16 cellular contexts compared by ENCODE assay signal in the genomic region with DNA sequence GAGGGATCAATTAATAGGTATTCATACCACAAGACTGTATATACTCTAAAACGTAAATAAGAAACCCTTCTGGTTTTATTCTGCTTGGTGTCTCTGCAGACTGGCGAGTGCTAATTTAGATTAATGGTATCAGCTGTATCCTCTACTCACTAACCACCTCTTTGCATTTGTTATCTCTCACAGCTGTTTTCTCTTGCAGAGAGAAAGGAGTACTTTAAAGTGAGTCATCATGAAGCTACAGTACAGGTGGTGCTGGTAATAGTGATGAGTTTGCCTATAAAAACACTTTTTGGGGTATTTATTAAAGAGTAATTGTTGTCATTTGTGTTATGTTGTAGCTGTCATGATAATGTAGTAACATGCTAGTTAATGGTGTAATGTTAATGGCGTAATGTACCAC.
DNase-seq lines count a peak whose midpoint lies in the region; ATAC-seq and TF ChIP-seq lines count a peak whose summit lies in the region.
"Had no signal": no experiment of that assay in that cellular context is flagged by ENCODE, and none has a peak within 500 bp of the region (broad histone marks: within the 10 kb centered on the region; RNA-seq: fewer than 3 reads in every experiment).

No MANE protein-coding gene starts in this region.

- no peaks in the 10 kb centered on the region for H3K27me3 ChIP-seq in SJCRH30
- no peaks in the 10 kb centered on the region for H3K27me3 ChIP-seq in adrenal gland
- no peaks in the 10 kb centered on the region for H3K27me3 ChIP-seq in HAP-1 (ENCODE audit: low read depth)
- H3K27me3 ChIP-seq: BE2C had no signal

- H3K4me3 ChIP-seq in SJCRH30, result no peak overlapping the region
- H3K4me3 ChIP-seq in adrenal gland, result no peak overlapping the region
- H3K4me3 ChIP-seq in HAP-1, result no peak overlapping the region
- H3K4me3 ChIP-seq: A549 had no signal

- H3K36me3 ChIP-seq in SJCRH30 (no peaks in the 10 kb centered on the region), adrenal gland (replicated peaks in 1 of 2) (no peaks in the 10 kb centered on the region), HAP-1 (replicated peaks) (no peaks in the 10 kb centered on the region)
- H3K36me3 ChIP-seq: BE2C had no signal

- ATAC-seq in omental fat pad (ENCODE audit: low FRiP score), result peak; percentile 76
- ATAC-seq: A549; CD8-positive, alpha-beta T cell had no signal

- intact Hi-C loops in adrenal gland (cut with DNase I), result no loop called here

- H3K4me1 ChIP-seq in SJCRH30 (peaks cover 4% of the 10 kb centered on the region; the same call in 1 of the 2 replicates), adrenal gland (replicated peaks in 1 of 2) (no peaks in the 10 kb centered on the region), HAP-1 (no peaks in the 10 kb centered on the region)
- H3K4me1 ChIP-seq: A549, BE2C had no signal

- no peak overlapping the region for H3K27ac ChIP-seq in SJCRH30
- H3K27ac ChIP-seq in adrenal gland, result no peak overlapping the region
- H3K27ac ChIP-seq: A549, C4-2B had no signal

- in situ Hi-C loops in HAP-1 (cut with MboI; ENCODE audit: low sequenced_read_pairs), result no loop called here

- H3K9me3 ChIP-seq in SJCRH30 (replicated peaks) (no peaks in the 10 kb centered on the region), adrenal gland (replicated peaks in 1 of 3) (no peaks in the 10 kb centered on the region), HAP-1 (no peaks in the 10 kb centered on the region)
- H3K9me3 ChIP-seq: A549, BE2C had no signal

- no peak for TF ChIP-seq CTCF in omental fat pad (IDR thresholded peaks at IDR 0.05)
- no peak for TF ChIP-seq CTCF in adrenal gland (IDR thresholded peaks at IDR 0.05)

- 50 to 67% (median 55%) methylated on average over 3 of the region's 3 CpGs for WGBS in adrenal gland, 4 donors

- TF ChIP-seq POLR2A in adrenal gland (IDR thresholded peaks at IDR 0.05), result no peak

- DNase-seq in DMS53 treated with DMSO at 0.1 percent for 48 hours (lab: John Stamatoyannopoulos, UW; ENCODE audit: unreplicated experiment) (peak; percentile 44), NCI-H146 treated with DMSO at 0.1 percent for 48 hours (lab: John Stamatoyannopoulos, UW; ENCODE audit: unreplicated experiment) (peak; percentile 54), SJCRH30 (peak; percentile 10 to 53), omental fat pad (ENCODE audit: low spot score) (no peak), islet precursor cell (no peak), adrenal gland (no peak), HAP-1 (ENCODE audit: low spot score in 2 of 2) (no peak)
- DNase-seq: BE2C; CD8-positive, alpha-beta T cell; COR-L47; DMS153; GF-D8; GOT3; H9 had no signal

Comparison
In these comparisons a context has a peak if more than half of its experiments do, and no peak if none do; other contexts are left out.
1. DNase-seq: peak in DMS53 treated with DMSO at 0.1 percent for 48 hours (single experiment), NCI-H146 treated with DMSO at 0.1 percent for 48 hours (single experiment) and SJCRH30 (2 of 2); none in omental fat pad (single experiment), islet precursor cell (single experiment), adrenal gland (0 of 7) and HAP-1 (0 of 2).